ENCODE assay signal across 1 cellular context in genomic region chr3:70806556-70806955, GRCh38.
TF ChIP-seq lines count a peak whose summit lies in the region.

No MANE protein-coding gene starts in this region.

TF ChIP-seq in GM23338, 12 proteins besides CTCF, POLR2A, EP300 and RAD21 (continued from another document):
- TF ChIP-seq ETS1 (IDR thresholded peaks at IDR 0.05) (no peak), JUNB (IDR thresholded peaks at IDR 0.05; ENCODE audit: unreplicated experiment) (no peak), CREB1 (CRISPR knock-in tag; IDR thresholded peaks at IDR 0.05; ENCODE audit: low read depth) (no peak), ZNF114 (CRISPR knock-in tag; IDR thresholded peaks at IDR 0.05) (no peak), POLR2AphosphoS5 (IDR thresholded peaks at IDR 0.05; ENCODE audit: low read depth) (no peak), STAT1 (IDR thresholded peaks at IDR 0.05; ENCODE audit: unreplicated experiment) (no peak), REST (IDR thresholded peaks at IDR 0.05; ENCODE audit: unreplicated experiment) (no peak)
TF ChIP-seq in GM23338: peak in this region for 0.
